ENCODE assay signal across 39 cellular contexts in the genomic region with DNA sequence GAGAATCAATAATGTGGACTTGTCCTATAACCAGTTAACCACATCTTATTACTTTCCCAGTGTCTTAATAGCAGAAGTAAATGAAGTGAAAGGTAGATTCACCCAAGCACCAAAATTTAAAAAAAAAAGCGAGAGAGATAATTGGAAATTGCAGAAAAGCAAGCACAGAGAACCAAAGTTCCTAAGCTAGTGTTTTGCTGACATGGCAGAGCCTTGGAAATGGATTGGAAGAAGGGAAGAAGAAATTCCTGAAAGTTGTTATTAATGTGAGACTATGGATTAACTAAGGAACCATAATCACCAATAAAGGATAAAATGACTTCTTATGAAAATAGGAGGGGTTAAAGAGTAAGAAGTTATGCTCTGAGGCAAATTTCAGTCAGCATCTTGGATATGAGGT.
"Had no signal": no experiment of that assay in that cellular context is flagged by ENCODE, and none has a peak within 500 bp of the region (broad histone marks: within the 10 kb centered on the region; RNA-seq: fewer than 3 reads in every experiment).

No MANE protein-coding gene starts in this region.

- H3K9me3 ChIP-seq: adrenal gland, ascending aorta, body of pancreas, breast epithelium had no signal

- H3K36me3 Mint-ChIP-seq: activated naive CD4-positive, alpha-beta T cell treated with anti-CD3 and anti-CD28 coated beads, Interleukin-2, amount 10 ng/mL, durations not matched to agents 7 days and 5 days; activated naive CD4-positive, alpha-beta T cell treated with anti-CD3 and anti-CD28 coated beads, Interleukin-2, amount 50 U/mL, for 24 hours; activated naive CD4-positive, alpha-beta T cell treated with anti-CD3 and anti-CD28 coated beads, Interleukin-2, amount 50 U/mL, for 72 hours; activated naive CD8-positive, alpha-beta T cell; activated naive CD8-positive, alpha-beta T cell treated with anti-CD3 and anti-CD28 coated beads for 36 hours; activated naive CD8-positive, alpha-beta T cell treated with anti-CD3 and anti-CD28 coated beads, Interleukin-2, amount 10 ng/mL, durations not matched to agents 7 days and 5 days; brain had no signal

- H3K36me3 ChIP-seq: adrenal gland, ascending aorta, brain microvascular endothelial cell, breast epithelium, cardiac muscle cell had no signal

- FAIRE-seq: astrocyte, bronchial epithelial cell, colon had no signal

- H3K27ac Mint-ChIP-seq: activated naive CD4-positive, alpha-beta T cell treated with anti-CD3 and anti-CD28 coated beads for 36 hours; activated naive CD4-positive, alpha-beta T cell treated with anti-CD3 and anti-CD28 coated beads, Interleukin-2, amount 10 ng/mL, durations not matched to agents 7 days and 5 days; activated naive CD4-positive, alpha-beta T cell treated with anti-CD3 and anti-CD28 coated beads, Interleukin-2, amount 50 U/mL, for 24 hours; activated naive CD4-positive, alpha-beta T cell treated with anti-CD3 and anti-CD28 coated beads, Interleukin-2, amount 50 U/mL, for 72 hours; activated naive CD8-positive, alpha-beta T cell; activated naive CD8-positive, alpha-beta T cell treated with anti-CD3 and anti-CD28 coated beads for 36 hours; activated naive CD8-positive, alpha-beta T cell treated with anti-CD3 and anti-CD28 coated beads, Interleukin-2, amount 10 ng/mL, durations not matched to agents 7 days and 5 days; activated naive CD8-positive, alpha-beta T cell treated with anti-CD3 and anti-CD28 coated beads, Interleukin-2, amount 50 U/mL, for 24 hours; activated T-cell treated with anti-CD3 and anti-CD28 coated beads, Interleukin-2, amount 50 U/mL, for 72 hours; activated T-helper 1 cell treated with anti-CD3 and anti-CD28 coated beads, Interleukin-12 subunit alpha, Interleukin-12 subunit beta, Interleukin-2, Interleukin-4 antibody, amounts not matched to agents 30 ng/mL and 10 ng/mL and 1 ng/mL, durations not matched to agents 14 hours and 24 hours and 36 hours; activated T-helper 17 cell treated with anti-CD3 and anti-CD28 coated beads, Interleukin-2, amount 50 U/mL, for 72 hours; activated T-helper 2 cell treated with anti-CD3 and anti-CD28 coated beads, Interferon-gamma antibody, Interleukin-2, Interleukin-4, amounts not matched to agents 10 μg/mL and 5 μg/mL and 100 μg/mL, durations not matched to agents 14 hours and 24 hours and 36 hours; brain had no signal

- H3K4me3 ChIP-seq: adrenal gland, ascending aorta, body of pancreas, breast epithelium, cardiac muscle cell had no signal

- DNase-seq: activated effector memory CD4-positive, alpha-beta T cell treated with anti-CD3 and anti-CD28 coated beads, Interleukin-2, amount 50 U/mL, for 16 hours; activated effector memory CD4-positive, alpha-beta T cell treated with Interleukin-2 at 50 U/mL for 16 hours; activated gamma-delta T cell; activated gamma-delta T cell treated with Interleukin-2 at 50 U/mL for 16 hours; activated naive CD4-positive, alpha-beta T cell; activated naive CD4-positive, alpha-beta T cell treated with anti-CD3 and anti-CD28 coated beads for 36 hours; activated naive CD4-positive, alpha-beta T cell treated with anti-CD3 and anti-CD28 coated beads, Interleukin-2, amount 10 ng/mL, durations not matched to agents 7 days and 5 days; activated naive CD4-positive, alpha-beta T cell treated with anti-CD3 and anti-CD28 coated beads, Interleukin-2, amount 50 U/mL, for 16 hours; activated naive CD4-positive, alpha-beta T cell treated with Interleukin-2 at 50 U/mL for 16 hours; activated naive CD8-positive, alpha-beta T cell treated with anti-CD3 and anti-CD28 coated beads for 36 hours; activated naive CD8-positive, alpha-beta T cell treated with anti-CD3 and anti-CD28 coated beads, Interleukin-2, amount 10 ng/mL, durations not matched to agents 7 days and 5 days; activated naive CD8-positive, alpha-beta T cell treated with anti-CD3 and anti-CD28 coated beads, Interleukin-2, amount 50 U/mL, for 24 hours; activated T-cell treated with anti-CD3 and anti-CD28 coated beads, Interleukin-2, amount 50 U/mL, for 4 hours; activated T-cell treated with anti-CD3 and anti-CD28 coated beads, Interleukin-2, amount 50 U/mL, for 48 hours; activated T-cell treated with anti-CD3 and anti-CD28 coated beads, Interleukin-2, amount 50 U/mL, for 72 hours; adrenal gland; amniotic stem cell; amygdala; anterior cingulate cortex; aorta; body of pancreas; brain microvascular endothelial cell; caudate nucleus; central memory CD4-positive, alpha-beta T cell; cerebellar nuclear complex had no signal

- H3K27me3 ChIP-seq: adrenal gland, ascending aorta, body of pancreas, brain microvascular endothelial cell, breast epithelium, cardiac muscle cell had no signal

- H3K4me3 Mint-ChIP-seq: activated naive CD4-positive, alpha-beta T cell treated with anti-CD3 and anti-CD28 coated beads for 36 hours; activated naive CD4-positive, alpha-beta T cell treated with anti-CD3 and anti-CD28 coated beads, Interleukin-2, amount 10 ng/mL, durations not matched to agents 7 days and 5 days; activated naive CD4-positive, alpha-beta T cell treated with anti-CD3 and anti-CD28 coated beads, Interleukin-2, amount 50 U/mL, for 24 hours; activated naive CD8-positive, alpha-beta T cell; activated naive CD8-positive, alpha-beta T cell treated with anti-CD3 and anti-CD28 coated beads for 36 hours; activated naive CD8-positive, alpha-beta T cell treated with anti-CD3 and anti-CD28 coated beads, Interleukin-2, amount 10 ng/mL, durations not matched to agents 7 days and 5 days; activated naive CD8-positive, alpha-beta T cell treated with anti-CD3 and anti-CD28 coated beads, Interleukin-2, amount 50 U/mL, for 24 hours; activated T-cell treated with anti-CD3 and anti-CD28 coated beads, Interleukin-2, amount 50 U/mL, for 4 hours; activated T-cell treated with anti-CD3 and anti-CD28 coated beads, Interleukin-2, amount 50 U/mL, for 72 hours; activated T-helper 1 cell treated with anti-CD3 and anti-CD28 coated beads, Interleukin-12 subunit alpha, Interleukin-12 subunit beta, Interleukin-2, Interleukin-4 antibody, amounts not matched to agents 30 ng/mL and 10 ng/mL and 1 ng/mL, durations not matched to agents 14 hours and 24 hours and 36 hours; activated T-helper 17 cell treated with anti-CD3 and anti-CD28 coated beads, Interleukin-2, amount 50 U/mL, for 72 hours; brain; central memory CD8-positive, alpha-beta T cell had no signal

- H3K4me1 ChIP-seq: adrenal gland, ascending aorta, body of pancreas, breast epithelium had no signal

- H3K9me3 Mint-ChIP-seq: activated naive CD8-positive, alpha-beta T cell treated with anti-CD3 and anti-CD28 coated beads for 36 hours; activated naive CD8-positive, alpha-beta T cell treated with anti-CD3 and anti-CD28 coated beads, Interleukin-2, amount 10 ng/mL, durations not matched to agents 7 days and 5 days; activated T-helper 1 cell treated with anti-CD3 and anti-CD28 coated beads, Interleukin-12 subunit alpha, Interleukin-12 subunit beta, Interleukin-2, Interleukin-4 antibody, amounts not matched to agents 30 ng/mL and 10 ng/mL and 1 ng/mL, durations not matched to agents 14 hours and 24 hours and 36 hours; activated T-helper 2 cell treated with anti-CD3 and anti-CD28 coated beads, Interferon-gamma antibody, Interleukin-2, Interleukin-4, amounts not matched to agents 10 μg/mL and 5 μg/mL and 100 μg/mL, durations not matched to agents 14 hours and 24 hours and 36 hours; brain had no signal

- ATAC-seq: activated naive CD4-positive, alpha-beta T cell treated with anti-CD3 and anti-CD28 coated beads, Interleukin-2, amount 50 U/mL, for 72 hours; activated naive CD8-positive, alpha-beta T cell treated with anti-CD3 and anti-CD28 coated beads, Interleukin-2, amount 50 U/mL, for 24 hours; activated T-cell treated with anti-CD3 and anti-CD28 coated beads, Interleukin-2, amount 50 U/mL, for 4 hours; activated T-cell treated with anti-CD3 and anti-CD28 coated beads, Interleukin-2, amount 50 U/mL, for 72 hours; activated T-helper 17 cell treated with anti-CD3 and anti-CD28 coated beads, Interleukin-2, amount 50 U/mL, for 72 hours; body of pancreas had no signal

- H3K27ac ChIP-seq: adrenal gland, ascending aorta, body of pancreas, brain microvascular endothelial cell, breast epithelium, cardiac muscle cell had no signal

- H3K27me3 Mint-ChIP-seq: activated naive CD4-positive, alpha-beta T cell treated with anti-CD3 and anti-CD28 coated beads, Interleukin-2, amount 10 ng/mL, durations not matched to agents 7 days and 5 days; activated naive CD4-positive, alpha-beta T cell treated with anti-CD3 and anti-CD28 coated beads, Interleukin-2, amount 50 U/mL, for 24 hours; activated naive CD8-positive, alpha-beta T cell; activated naive CD8-positive, alpha-beta T cell treated with anti-CD3 and anti-CD28 coated beads for 36 hours; activated naive CD8-positive, alpha-beta T cell treated with anti-CD3 and anti-CD28 coated beads, Interleukin-2, amount 10 ng/mL, durations not matched to agents 7 days and 5 days; activated naive CD8-positive, alpha-beta T cell treated with anti-CD3 and anti-CD28 coated beads, Interleukin-2, amount 50 U/mL, for 24 hours; activated T-helper 17 cell treated with anti-CD3 and anti-CD28 coated beads, Interleukin-2, amount 50 U/mL, for 72 hours; central memory CD8-positive, alpha-beta T cell had no signal

- H3K4me1 Mint-ChIP-seq: activated naive CD4-positive, alpha-beta T cell treated with anti-CD3 and anti-CD28 coated beads, Interleukin-2, amount 10 ng/mL, durations not matched to agents 7 days and 5 days; activated naive CD4-positive, alpha-beta T cell treated with anti-CD3 and anti-CD28 coated beads, Interleukin-2, amount 50 U/mL, for 24 hours; activated naive CD8-positive, alpha-beta T cell treated with anti-CD3 and anti-CD28 coated beads for 36 hours; activated naive CD8-positive, alpha-beta T cell treated with anti-CD3 and anti-CD28 coated beads, Interleukin-2, amount 10 ng/mL, durations not matched to agents 7 days and 5 days; activated naive CD8-positive, alpha-beta T cell treated with anti-CD3 and anti-CD28 coated beads, Interleukin-2, amount 50 U/mL, for 24 hours; activated T-helper 17 cell treated with anti-CD3 and anti-CD28 coated beads, Interleukin-2, amount 50 U/mL, for 72 hours; brain; central memory CD8-positive, alpha-beta T cell had no signal
